Comparison of ENCODE assay signal across 8 cellular contexts in genomic region chr5:112930082-112930344, GRCh38. TPM values are rescaled to one million over a fixed set of nuclear protein-coding genes. Genes with fewer than 3 reads are reported as not detected.
DNase-seq lines count a peak whose midpoint lies in the region; ATAC-seq and TF ChIP-seq lines count a peak whose summit lies in the region.

No MANE protein-coding gene starts in this region.

- peak overlapping the region; percentile 92 for H3K27ac Mint-ChIP-seq in stimulated activated memory B cell treated with anti-CD40 and anti-IgM and Interleukin-4, amounts not matched to agents 10 μg/mL and 1 μg/mL and 100 μg/mL, for 72 hours
- H3K27ac Mint-ChIP-seq in GM23338, result no peak overlapping the region

- H3K4me3 ChIP-seq in GM23338, result no peak overlapping the region

- ATAC-seq in Right ventricle myocardium superior (ENCODE audit: poor library complexity) (peak; percentile 27), Right ventricle myocardium inferior (no peak), HG03045 (IDR thresholded peaks at IDR 0.05; ENCODE audit: unreplicated experiment) (peak; percentile 27), GM23338 (no peak), GM19023 (IDR thresholded peaks at IDR 0.05; ENCODE audit: unreplicated experiment) (no peak)
- ATAC-seq in stimulated activated memory B cell treated with anti-CD40 and anti-IgM and Interleukin-4, amounts not matched to agents 10 μg/mL and 1 μg/mL and 100 μg/mL, for 72 hours, result peak; percentile 82

- peaks cover 62% of the 10 kb centered on the region for H3K4me1 Mint-ChIP-seq in stimulated activated memory B cell treated with anti-CD40 and anti-IgM and Interleukin-4, amounts not matched to agents 10 μg/mL and 1 μg/mL and 100 μg/mL, for 72 hours
- peaks cover 2% of the 10 kb centered on the region; the same call in 1 of the 3 replicates for H3K4me1 Mint-ChIP-seq in GM23338

- H3K36me3 ChIP-seq in GM23338 (ENCODE audit: insufficient read depth), result no peaks in the 10 kb centered on the region

- H3K9me3 Mint-ChIP-seq in stimulated activated memory B cell treated with anti-CD40 and anti-IgM and Interleukin-4, amounts not matched to agents 10 μg/mL and 1 μg/mL and 100 μg/mL, for 72 hours, result peaks cover 3% of the 10 kb centered on the region
- H3K9me3 Mint-ChIP-seq in GM23338, result no peaks in the 10 kb centered on the region

- H2AFZ ChIP-seq in GM23338, result no peak overlapping the region

- no peaks in the 10 kb centered on the region for H3K9me2 ChIP-seq in GM23338 (ENCODE audit: insufficient read depth)

- no peaks in the 10 kb centered on the region for H3K27me3 Mint-ChIP-seq in stimulated activated memory B cell treated with anti-CD40 and anti-IgM and Interleukin-4, amounts not matched to agents 10 μg/mL and 1 μg/mL and 100 μg/mL, for 72 hours
- no peaks in the 10 kb centered on the region for H3K27me3 Mint-ChIP-seq in GM23338 (ENCODE audit: insufficient read depth, low read depth, poor library complexity)

- intact Hi-C loops in Right ventricle myocardium superior (cut with DNase I), result no loop called here
- intact Hi-C loops in Right ventricle myocardium inferior (cut with DNase I), result no loop called here

- H3K4me2 ChIP-seq in GM23338, result no peak overlapping the region

- peaks cover 5% of the 10 kb centered on the region for H3K36me3 Mint-ChIP-seq in stimulated activated memory B cell treated with anti-CD40 and anti-IgM and Interleukin-4, amounts not matched to agents 10 μg/mL and 1 μg/mL and 100 μg/mL, for 72 hours
- no peaks in the 10 kb centered on the region for H3K36me3 Mint-ChIP-seq in GM23338 (ENCODE audit: low read depth)

- H3K4me1 ChIP-seq in GM23338 (ENCODE audit: insufficient read depth), result no peaks in the 10 kb centered on the region

- no peaks in the 10 kb centered on the region for H3K79me2 ChIP-seq in GM23338 (replicated peaks; ENCODE audit: insufficient read depth)

- no peaks in the 10 kb centered on the region for H3K27me3 ChIP-seq in GM23338 (ENCODE audit: insufficient read depth)

- H3F3A ChIP-seq in GM23338 (replicated peaks; ENCODE audit: low read depth), result no peaks in the 10 kb centered on the region

- H3K27ac ChIP-seq in GM23338 (ENCODE audit: low read depth), result no peak overlapping the region

- no peak overlapping the region for H3K4me3 Mint-ChIP-seq in stimulated activated memory B cell treated with anti-CD40 and anti-IgM and Interleukin-4, amounts not matched to agents 10 μg/mL and 1 μg/mL and 100 μg/mL, for 72 hours
- H3K4me3 Mint-ChIP-seq in GM23338, result no peak overlapping the region

- H4K20me1 ChIP-seq in GM23338 (replicated peaks; ENCODE audit: insufficient read depth), result no peaks in the 10 kb centered on the region

- no peak for DNase-seq in Right ventricle myocardium superior
- DNase-seq in Right ventricle myocardium inferior (ENCODE audit: missing footprints), result no peak
- DNase-seq in SIG-M5 treated with dmso at 0.1 percent for 504 hours (lab: John Stamatoyannopoulos, UW; ENCODE audit: unreplicated experiment), result peak; percentile 95
- DNase-seq in GM23338 (ENCODE audit: low spot score), result no peak
- DNase-seq in HCEC 1CT, result no peak

- no peak for TF ChIP-seq CTCF in GM23338 (conservative IDR thresholded peaks at IDR 0.05; ENCODE audit: low read depth in 2 of 2)

TF ChIP-seq in GM23338, 12 proteins besides CTCF, POLR2A, EP300 and RAD21 (continues in another document):
- TF ChIP-seq NANOG (IDR thresholded peaks at IDR 0.05; ENCODE audit: borderline replicate concordance) (no peak), ZNF114 (CRISPR knock-in tag; IDR thresholded peaks at IDR 0.05) (no peak), REST (IDR thresholded peaks at IDR 0.05; ENCODE audit: unreplicated experiment) (no peak), EZH2phosphoT487 (IDR thresholded peaks at IDR 0.05; ENCODE audit: unreplicated experiment) (no peak), POLR2AphosphoS5 (IDR thresholded peaks at IDR 0.05; ENCODE audit: low read depth) (no peak), JUNB (IDR thresholded peaks at IDR 0.05; ENCODE audit: unreplicated experiment) (no peak), STAT1 (IDR thresholded peaks at IDR 0.05; ENCODE audit: unreplicated experiment) (no peak), ETS1 (IDR thresholded peaks at IDR 0.05) (no peak), CREB1 (CRISPR knock-in tag; IDR thresholded peaks at IDR 0.05; ENCODE audit: low read depth) (no peak)

RNA-seq across cellular contexts. Expression of gene REEP5, which starts 8.0 kb away (rescaled TPM):
- total RNA-seq in Right ventricle myocardium superior (112 TPM), Right ventricle myocardium inferior (125 TPM)
- total RNA-seq in GM23338 (2014; rRNA removed; shearing (Covaris generic)), result 30.3 and 32.5 TPM in 2 replicates
- 109 and 111 TPM in 2 replicates for polyA plus RNA-seq in GM23338 (2016; fragmentation: Nextera tagmentation; extraction: Ambion mirVana)

RNA-seq across cellular contexts. Expression of gene DCP2, which starts 46.6 kb away (rescaled TPM):
- total RNA-seq in Right ventricle myocardium superior (19.2 TPM), Right ventricle myocardium inferior (18.1 TPM)
- total RNA-seq in GM23338 (2014; rRNA removed; shearing (Covaris generic)), result 146 and 165 TPM in 2 replicates
- polyA plus RNA-seq in GM23338 (2016; fragmentation: Nextera tagmentation; extraction: Ambion mirVana), result 96.6 and 101 TPM in 2 replicates

Comparison
In these comparisons a context has a peak if more than half of its experiments do, and no peak if none do; other contexts are left out.
1. ATAC-seq: peak in Right ventricle myocardium superior (single experiment), HG03045 (single experiment) and stimulated activated memory B cell treated with anti-CD40 and anti-IgM and Interleukin-4, amounts not matched to agents 10 μg/mL and 1 μg/mL and 100 μg/mL, for 72 hours (single experiment); none in Right ventricle myocardium inferior (single experiment), GM23338 (single experiment) and GM19023 (single experiment).